ENCODE assay signal across 25 cellular contexts in the genomic region with DNA sequence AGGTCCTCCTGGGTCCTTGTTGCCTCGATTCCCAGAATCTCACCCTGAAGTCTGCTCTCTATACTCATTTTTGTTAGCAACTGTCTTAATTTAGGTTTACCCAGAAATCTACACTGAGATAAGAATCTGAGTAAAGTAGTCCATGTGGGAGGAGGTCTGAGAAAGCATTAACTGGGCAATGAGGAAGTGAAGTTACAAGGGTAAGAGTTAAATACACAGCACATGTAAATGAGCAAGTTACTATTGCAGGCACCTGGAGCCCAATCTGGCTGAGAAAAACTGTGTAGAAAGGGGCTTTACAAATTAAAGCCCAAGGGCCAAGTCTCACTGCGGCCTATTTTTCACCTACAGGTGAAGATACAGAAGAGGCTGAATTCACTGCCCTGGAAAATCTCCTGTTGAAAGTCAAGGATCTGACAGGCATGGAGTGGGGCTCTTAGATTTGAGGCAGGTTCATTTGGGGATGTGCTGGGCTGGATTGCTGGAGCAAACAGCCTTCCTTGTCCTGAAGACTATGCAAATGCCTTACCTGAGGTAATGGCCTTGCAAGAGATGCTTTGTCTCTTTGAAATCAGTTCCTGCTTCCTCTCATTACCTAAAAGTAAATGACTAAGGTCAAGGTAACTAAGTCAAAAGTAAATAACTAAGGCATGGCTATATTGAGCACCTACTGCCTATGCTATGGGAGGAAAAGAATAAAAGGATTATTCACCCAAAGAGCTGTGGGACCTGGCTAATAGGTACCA.
DNase-seq lines count a peak whose midpoint lies in the region; ATAC-seq and TF ChIP-seq lines count a peak whose summit lies in the region.
"Had no signal": no experiment of that assay in that cellular context is flagged by ENCODE, and none has a peak within 500 bp of the region (broad histone marks: within the 10 kb centered on the region; RNA-seq: fewer than 3 reads in every experiment).

No MANE protein-coding gene starts in this region.

- H3K4me3 ChIP-seq in OCI-LY3 (ENCODE audit: low read length) (peak overlapping the region; percentile 52), heart left ventricle (no peak overlapping the region)
- H3K4me3 ChIP-seq: heart right ventricle, PC-9, SJSA1, spleen, uterus had no signal

- H3K79me2 ChIP-seq in OCI-LY3 (ENCODE audit: low read length) = no peaks in the 10 kb centered on the region

- TF ChIP-seq CTCF in OCI-LY3 (IDR thresholded peaks at IDR 0.05; ENCODE audit: low read depth, low read length) (no peak), heart left ventricle (IDR thresholded peaks at IDR 0.05) (no peak)

- peaks cover 43% of the 10 kb centered on the region for H3K4me1 ChIP-seq in OCI-LY3 (ENCODE audit: low read length)
- H3K4me1 ChIP-seq in heart left ventricle = no peaks in the 10 kb centered on the region
- H3K4me1 ChIP-seq: heart right ventricle, SJSA1, spleen, uterus had no signal

- 82 to 93% (median 91%) methylated on average over 2 of the region's 2 CpGs for WGBS in heart left ventricle, 4 donors

- ATAC-seq in HG02884 (IDR thresholded peaks at IDR 0.05; ENCODE audit: unreplicated experiment) = peak; percentile 90
- ATAC-seq in stimulated activated naive B cell treated with anti-CD40 and anti-IgM and Interleukin-4, amounts not matched to agents 10 μg/mL and 1 μg/mL and 100 μg/mL, for 72 hours (replicated peaks) = peak; percentile 90 to 93
- no peak for ATAC-seq in GM18511 (IDR thresholded peaks at IDR 0.05; ENCODE audit: unreplicated experiment)
- ATAC-seq in heart left ventricle = no peak
- ATAC-seq: heart right ventricle had no signal

- peaks cover 4% of the 10 kb centered on the region for H3K36me3 ChIP-seq in OCI-LY3 (replicated peaks; ENCODE audit: low read depth, low read length)
- H3K36me3 ChIP-seq in heart left ventricle = no peaks in the 10 kb centered on the region
- H3K36me3 ChIP-seq: heart right ventricle, neutrophil, SJSA1, spleen, uterus had no signal

- no peak for TF ChIP-seq POLR2A in heart left ventricle (IDR thresholded peaks at IDR 0.05)

- H3K4me2 ChIP-seq in OCI-LY3 (ENCODE audit: low read length) = peak overlapping the region; percentile 79
- H3K4me2 ChIP-seq: PC-9 had no signal

- no peaks in the 10 kb centered on the region; the same call in 1 of the 2 replicates for H3K27me3 ChIP-seq in OCI-LY3 (ENCODE audit: low read depth, low read length)
- H3K27me3 ChIP-seq in heart left ventricle = peaks cover 0 to 5% (median 0%) of the 10 kb centered on the region in 9 donors
- H3K27me3 ChIP-seq: neutrophil, SJSA1, spleen, uterus had no signal

- H3K4me3 Mint-ChIP-seq in stimulated activated naive B cell treated with anti-CD40 and anti-IgM and Interleukin-4, amounts not matched to agents 10 μg/mL and 1 μg/mL and 100 μg/mL, for 72 hours = peak overlapping the region in 1 of 2 donors; percentile 1
- H3K4me3 Mint-ChIP-seq: activated naive CD4-positive, alpha-beta T cell treated with anti-CD3 and anti-CD28 coated beads, Interleukin-2, amount 50 U/mL, for 24 hours; H9; T-helper 2 cell treated with Interferon-gamma antibody and Interleukin-4, amounts not matched to agents 5 μg/mL and 100 μg/mL, for 36 hours had no signal

- peak overlapping the region; percentile 49 for H3K9ac ChIP-seq in OCI-LY3 (ENCODE audit: low read length)

- H3K36me3 Mint-ChIP-seq in stimulated activated naive B cell treated with anti-CD40 and anti-IgM and Interleukin-4, amounts not matched to agents 10 μg/mL and 1 μg/mL and 100 μg/mL, for 72 hours = no peaks in the 10 kb centered on the region
- H3K36me3 Mint-ChIP-seq: activated naive CD4-positive, alpha-beta T cell treated with anti-CD3 and anti-CD28 coated beads, Interleukin-2, amount 50 U/mL, for 24 hours had no signal

- peak overlapping the region; percentile 34; the same call in 1 of the 2 replicates for H2AFZ ChIP-seq in OCI-LY3 (ENCODE audit: low read depth, low read length)
- H2AFZ ChIP-seq: PC-9 had no signal

- DNase-seq in SKM-1 treated with dmso at 0.1 percent for 144 hours (lab: John Stamatoyannopoulos, UW; ENCODE audit: unreplicated experiment) = peak; percentile 5
- no peak for DNase-seq in SKM-1 (lab: John Stamatoyannopoulos, UW; ENCODE audit: unreplicated experiment)
- DNase-seq in stimulated activated naive B cell treated with anti-CD40 and anti-IgM and Interleukin-4, amounts not matched to agents 10 μg/mL and 1 μg/mL and 100 μg/mL, for 72 hours = no peak
- DNase-seq in heart left ventricle = no peak
- DNase-seq in Ammon's horn (ENCODE audit: low spot score) = no peak
- DNase-seq: 8988T; activated CD8-positive, alpha-beta memory T cell treated with anti-CD3 and anti-CD28 coated beads for 24 hours; activated T-cell treated with anti-CD3 and anti-CD28 coated beads, Interleukin-2, amount 50 U/mL, for 48 hours; EL; H9; heart right ventricle; NCI-H146; NCI-H748 treated with DMSO at 0.1 percent for 48 hours; PC-9; retina; spleen; stimulated activated CD8-positive, alpha-beta memory T cell treated with anti-CD3 and anti-CD28 coated beads, Interleukin-4, amount 100 ng/mL, for 48 hours; uterus had no signal

- H3K9me3 ChIP-seq in OCI-LY3 (ENCODE audit: insufficient read depth, low read length) (peaks cover 9% of the 10 kb centered on the region; the same call in 1 of the 2 replicates), heart left ventricle (no peaks in the 10 kb centered on the region)
- H3K9me3 ChIP-seq: neutrophil, SJSA1, uterus had no signal

- H3K9me3 Mint-ChIP-seq in stimulated activated naive B cell treated with anti-CD40 and anti-IgM and Interleukin-4, amounts not matched to agents 10 μg/mL and 1 μg/mL and 100 μg/mL, for 72 hours = no peaks in the 10 kb centered on the region
- H3K9me3 Mint-ChIP-seq: activated naive CD4-positive, alpha-beta T cell treated with anti-CD3 and anti-CD28 coated beads, Interleukin-2, amount 50 U/mL, for 24 hours; H9; T-helper 2 cell treated with Interferon-gamma antibody and Interleukin-4, amounts not matched to agents 5 μg/mL and 100 μg/mL, for 36 hours had no signal

- peaks cover 4 to 8% of the 10 kb centered on the region in 2 donors for H3K4me1 Mint-ChIP-seq in stimulated activated naive B cell treated with anti-CD40 and anti-IgM and Interleukin-4, amounts not matched to agents 10 μg/mL and 1 μg/mL and 100 μg/mL, for 72 hours
- H3K4me1 Mint-ChIP-seq: activated naive CD4-positive, alpha-beta T cell treated with anti-CD3 and anti-CD28 coated beads, Interleukin-2, amount 50 U/mL, for 24 hours had no signal

- H3K27ac Mint-ChIP-seq in stimulated activated naive B cell treated with anti-CD40 and anti-IgM and Interleukin-4, amounts not matched to agents 10 μg/mL and 1 μg/mL and 100 μg/mL, for 72 hours = no peak overlapping the region
- H3K27ac Mint-ChIP-seq: activated naive CD4-positive, alpha-beta T cell treated with anti-CD3 and anti-CD28 coated beads, Interleukin-2, amount 50 U/mL, for 24 hours; T-helper 2 cell treated with Interferon-gamma antibody and Interleukin-4, amounts not matched to agents 5 μg/mL and 100 μg/mL, for 36 hours had no signal

- H3K27me3 Mint-ChIP-seq in stimulated activated naive B cell treated with anti-CD40 and anti-IgM and Interleukin-4, amounts not matched to agents 10 μg/mL and 1 μg/mL and 100 μg/mL, for 72 hours = peaks cover 9 to 11% of the 10 kb centered on the region in 2 donors

- peak overlapping the region; percentile 84 for H3K27ac ChIP-seq in OCI-LY3 (ENCODE audit: low read length)
- no peak overlapping the region for H3K27ac ChIP-seq in heart left ventricle
- H3K27ac ChIP-seq: heart right ventricle, neutrophil, PC-9, SJSA1, spleen, uterus had no signal

- no peaks in the 10 kb centered on the region for H4K20me1 ChIP-seq in OCI-LY3 (ENCODE audit: insufficient read depth, low read length)

- intact Hi-C loops in heart left ventricle (cut with DNase I) = no loop called here

Comparison
In these comparisons a context has a peak if more than half of its experiments do, and no peak if none do; other contexts are left out.
1. ATAC-seq: peak in HG02884 (single experiment) and stimulated activated naive B cell treated with anti-CD40 and anti-IgM and Interleukin-4, amounts not matched to agents 10 μg/mL and 1 μg/mL and 100 μg/mL, for 72 hours (2 of 2); none in GM18511 (single experiment) and heart left ventricle (0 of 4).